ENCODE assay signal across 27 cellular contexts in the genomic region with DNA sequence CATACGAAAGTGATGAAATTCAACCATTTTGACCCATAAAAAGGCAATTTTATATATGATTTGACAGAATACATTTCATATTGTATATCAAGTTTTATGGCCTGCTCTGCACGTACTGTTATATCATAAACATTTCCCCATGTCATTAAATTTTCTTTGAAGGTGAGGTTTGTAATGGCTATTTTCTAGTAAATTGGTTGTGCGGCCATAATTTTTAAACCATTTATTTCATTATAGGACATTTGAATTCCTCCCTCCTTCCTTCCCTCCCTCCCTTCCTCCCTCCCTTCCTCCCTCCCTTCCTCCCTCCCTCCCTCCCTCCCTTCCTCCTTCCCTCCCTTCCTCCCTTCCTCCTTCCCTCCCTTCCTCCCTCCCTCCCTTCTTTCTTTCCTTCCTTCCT.
"Had no signal": no experiment of that assay in that cellular context is flagged by ENCODE, and none has a peak within 500 bp of the region (broad histone marks: within the 10 kb centered on the region; RNA-seq: fewer than 3 reads in every experiment).

No MANE protein-coding gene starts in this region.

- H3K4me1 ChIP-seq: stomach, suprapubic skin, testis, thyroid gland, tibial artery, tibial nerve, transverse colon, upper lobe of left lung, upper lobe of right lung, uterus, vagina had no signal

- H3K9me3 ChIP-seq: suprapubic skin, testis, thyroid gland, tibial artery, transverse colon, upper lobe of left lung, upper lobe of right lung, uterus, vagina had no signal

- H3K27ac ChIP-seq: stomach, suprapubic skin, testis, thoracic aorta, thyroid gland, tibial artery, tibial nerve, transverse colon, upper lobe of left lung, upper lobe of right lung, uterus, vagina had no signal

- H3K4me3 ChIP-seq: stomach, suprapubic skin, testis, thoracic aorta, thyroid gland, tibial artery, tibial nerve, transverse colon, upper lobe of left lung, upper lobe of right lung, uterus, vagina had no signal

- H3K36me3 ChIP-seq: stomach, suprapubic skin, thoracic aorta, thyroid gland, tibial artery, tibial nerve, transverse colon, upper lobe of left lung, upper lobe of right lung, uterus, vagina had no signal

- FAIRE-seq: urothelium cell line had no signal

- H3K27me3 ChIP-seq: stomach, suprapubic skin, testis, thyroid gland, tibial artery, tibial nerve, transverse colon, upper lobe of left lung, upper lobe of right lung, uterus, vagina had no signal

- DNase-seq: stimulated activated CD4-positive, alpha-beta T cell treated with anti-CD3 and anti-CD28 coated beads, Interleukin-2, amount 100 ng/mL, for 48 hours; stimulated activated CD4-positive, alpha-beta T cell treated with anti-CD3 and anti-CD28 coated beads, Interleukin-4, amount 100 ng/mL, for 1 hour; stimulated activated CD4-positive, alpha-beta T cell treated with anti-CD3 and anti-CD28 coated beads, Interleukin-4, amount 100 ng/mL, for 24 hours; stimulated activated CD4-positive, alpha-beta T cell treated with anti-CD3 and anti-CD28 coated beads, Interleukin-4, amount 100 ng/mL, for 4 hours; stimulated activated CD8-positive, alpha-beta memory T cell treated with anti-CD3 and anti-CD28 coated beads, Interleukin-4, amount 100 ng/mL, for 48 hours; stimulated activated naive B cell treated with anti-CD40 and anti-IgM and Interleukin-4, amounts not matched to agents 10 μg/mL and 1 μg/mL and 100 μg/mL, for 72 hours; stimulated activated naive CD4-positive, alpha-beta T cell; stimulated activated naive CD4-positive, alpha-beta T cell treated with Interleukin-2 at 50 U/mL for 16 hours; stimulated activated naive CD8-positive, alpha-beta T cell treated with anti-CD3 and anti-CD28 coated beads, Interleukin-15, amount 100 ng/mL, for 72 hours; stimulated activated naive CD8-positive, alpha-beta T cell treated with anti-CD3 and anti-CD28 coated beads, Interleukin-15, Interleukin-2, amounts not matched to agents 100 U/mL and 50 U/mL, for 24 hours; stomach; substantia nigra; testis; thyroid gland; tibial artery; transverse colon; trophoblast cell; upper lobe of left lung; upper lobe of right lung; uterus had no signal

- ATAC-seq: stimulated activated effector memory CD8-positive, alpha-beta T cell treated with anti-CD3 and anti-CD28 coated beads, Interleukin-12 subunit alpha, Interleukin-12 subunit beta, amount 100 ng/mL, for 72 hours; stimulated activated memory B cell treated with anti-CD40 and anti-IgM and Interleukin-4, amounts not matched to agents 10 μg/mL and 1 μg/mL and 100 μg/mL, for 72 hours; stimulated activated naive B cell treated with anti-CD40 and anti-IgM and Interleukin-4, amounts not matched to agents 10 μg/mL and 1 μg/mL and 100 μg/mL, for 72 hours; stimulated activated naive CD8-positive, alpha-beta T cell treated with anti-CD3 and anti-CD28 coated beads, Interleukin-15, amount 100 ng/mL, for 72 hours; stimulated activated naive CD8-positive, alpha-beta T cell treated with anti-CD3 and anti-CD28 coated beads, Interleukin-15, Interleukin-2, amounts not matched to agents 100 U/mL and 50 U/mL, for 24 hours; upper lobe of right lung had no signal
